Comparison of ENCODE assay signal across 13 cellular contexts in the genomic region with DNA sequence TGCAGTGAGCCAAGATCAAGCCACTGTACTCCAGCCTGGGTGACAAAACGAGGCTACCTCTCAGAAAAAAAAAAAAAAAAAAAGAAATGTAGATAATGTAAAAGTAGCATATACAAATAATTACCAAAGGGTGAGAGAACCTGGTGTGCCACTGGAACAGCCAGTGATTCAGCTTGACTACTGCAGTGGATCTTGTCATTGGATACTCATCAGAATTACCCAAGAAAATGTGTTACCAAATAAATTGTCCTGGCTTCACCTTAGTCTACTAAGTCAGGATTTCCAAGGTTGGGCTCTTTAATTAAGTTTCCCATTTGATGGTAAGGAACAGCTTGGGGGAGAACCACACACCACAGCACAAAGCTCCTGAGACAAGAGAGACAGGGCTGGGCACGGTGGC. TPM values are rescaled to one million over a fixed set of nuclear protein-coding genes. Genes with fewer than 3 reads are reported as not detected.
DNase-seq lines count a peak whose midpoint lies in the region; ATAC-seq and TF ChIP-seq lines count a peak whose summit lies in the region.
"Had no signal": no experiment of that assay in that cellular context is flagged by ENCODE, and none has a peak within 500 bp of the region (broad histone marks: within the 10 kb centered on the region; RNA-seq: fewer than 3 reads in every experiment).

No MANE protein-coding gene starts in this region.

- H3K27ac ChIP-seq in SK-N-SH (ENCODE audit: low read depth in 2 of 2, low read length in 1 of 2) (no peak overlapping the region), GM23338 (ENCODE audit: low read depth) (no peak overlapping the region)

- DNase-seq in SK-N-SH (no peak), GM23338 (ENCODE audit: low spot score) (no peak), nephron progenitor cell (no peak), hepatic stellate cell (ENCODE audit: low spot score) (no peak)
- no peak for DNase-seq in activated naive CD8-positive, alpha-beta T cell treated with anti-CD3 and anti-CD28 coated beads, Interleukin-2, amount 50 U/mL, for 24 hours
- no peak for DNase-seq in stimulated activated CD4-positive, alpha-beta T cell treated with anti-CD3 and anti-CD28 coated beads, Interleukin-1b, Interleukin-23, amount 100 ng/mL, for 48 hours
- DNase-seq: activated CD4-positive, alpha-beta T cell treated with anti-CD3 and anti-CD28 coated beads, Interleukin-2, amount 50 U/mL, for 48 hours; Karpas-422; NCI-H1694; NCI-H510A had no signal

- H3K27ac Mint-ChIP-seq in GM23338 = no peak overlapping the region
- no peak overlapping the region for H3K27ac Mint-ChIP-seq in activated naive CD8-positive, alpha-beta T cell treated with anti-CD3 and anti-CD28 coated beads, Interleukin-2, amount 50 U/mL, for 24 hours
- no peak overlapping the region for H3K27ac Mint-ChIP-seq in nephron progenitor cell

- TF ChIP-seq CTCF in SK-N-SH (IDR thresholded peaks at IDR 0.05) (no peak), GM23338 (conservative IDR thresholded peaks at IDR 0.05; ENCODE audit: low read depth in 2 of 2) (no peak), nephron progenitor cell (IDR thresholded peaks at IDR 0.05) (no peak)

- no peaks in the 10 kb centered on the region for H3K9me2 ChIP-seq in SK-N-SH
- no peaks in the 10 kb centered on the region for H3K9me2 ChIP-seq in GM23338 (ENCODE audit: insufficient read depth)

- H3K4me2 ChIP-seq in SK-N-SH (peak overlapping the region; percentile 88), GM23338 (no peak overlapping the region)

- POLR2A ChIA-PET in SK-N-SH (lab: Yijun Ruan, JAX) = interaction anchor here (0.6 kb wide), 1 partner anchor 181 kb away, joined by 3 read pairs; no protein-coding TSS in a partner anchor

- H3K4me1 ChIP-seq in SK-N-SH (ENCODE audit: control insufficient read depth in 1 of 2, insufficient read depth in 2 of 2, low read depth in 1 of 2, low read length in 1 of 2) (peaks cover 0 to 6% of the 10 kb centered on the region in 2 experiments; a peak in 1 of 4 replicates), GM23338 (ENCODE audit: insufficient read depth) (no peaks in the 10 kb centered on the region)

- H3K27me3 ChIP-seq in SK-N-SH (ENCODE audit: insufficient read depth) (no peaks in the 10 kb centered on the region), GM23338 (ENCODE audit: insufficient read depth) (no peaks in the 10 kb centered on the region)

- H3K36me3 Mint-ChIP-seq in GM23338 (ENCODE audit: low read depth) (no peaks in the 10 kb centered on the region; the same call in 2 of the 3 replicates), nephron progenitor cell (ENCODE audit: low read depth) (peaks cover 11% of the 10 kb centered on the region)
- no peaks in the 10 kb centered on the region for H3K36me3 Mint-ChIP-seq in activated naive CD8-positive, alpha-beta T cell treated with anti-CD3 and anti-CD28 coated beads, Interleukin-2, amount 50 U/mL, for 24 hours (ENCODE audit: low read depth)

- TF ChIP-seq EP300 in SK-N-SH (IDR thresholded peaks at IDR 0.05; ENCODE audit: borderline replicate concordance in 1 of 2, low read depth in 1 of 2, low read length in 1 of 2) = no peak

- H3F3A ChIP-seq in SK-N-SH (replicated peaks; ENCODE audit: insufficient read depth) (peaks cover 3% of the 10 kb centered on the region), GM23338 (replicated peaks; ENCODE audit: low read depth) (peaks cover 4% of the 10 kb centered on the region)

- no peak for TF ChIP-seq RAD21 in SK-N-SH (IDR thresholded peaks at IDR 0.05; ENCODE audit: low read length)

- peak overlapping the region; percentile 98; the same call in 2 of the 3 replicates for H3K4me3 Mint-ChIP-seq in GM23338
- H3K4me3 Mint-ChIP-seq in activated naive CD8-positive, alpha-beta T cell treated with anti-CD3 and anti-CD28 coated beads, Interleukin-2, amount 50 U/mL, for 24 hours = peak overlapping the region; percentile 86
- peak overlapping the region; percentile 96 for H3K4me3 Mint-ChIP-seq in nephron progenitor cell

- H3K4me3 ChIP-seq in SK-N-SH (ENCODE audit: low read depth in 2 of 2, low read length in 1 of 2) (no peak overlapping the region), GM23338 (no peak overlapping the region)
- H3K4me3 ChIP-seq: HAP-1 had no signal

- H3K4me1 Mint-ChIP-seq in GM23338 (peaks cover 8% of the 10 kb centered on the region), nephron progenitor cell (peaks cover 16% of the 10 kb centered on the region)
- H3K4me1 Mint-ChIP-seq in activated naive CD8-positive, alpha-beta T cell treated with anti-CD3 and anti-CD28 coated beads, Interleukin-2, amount 50 U/mL, for 24 hours = peaks cover 11% of the 10 kb centered on the region

- H2AFZ ChIP-seq in SK-N-SH (ENCODE audit: low read depth) (no peak overlapping the region), GM23338 (no peak overlapping the region)

- CTCF ChIA-PET in SK-N-SH (lab: Yijun Ruan, JAX) = interaction anchor here (1.1 to 2.2 kb wide), 2 partner anchors 12 to 22 kb away, joined by 4 to 6 read pairs; no protein-coding TSS in a partner anchor

- H3K79me2 ChIP-seq in SK-N-SH (ENCODE audit: insufficient read depth) (peaks cover 12% of the 10 kb centered on the region; the same call in 1 of the 2 replicates), GM23338 (replicated peaks; ENCODE audit: insufficient read depth) (no peaks in the 10 kb centered on the region)

- WGBS in SK-N-SH (ENCODE audit: low lambda C conversion rate) = 88% methylated on average over 2 of the region's 2 CpGs

- H3K27me3 Mint-ChIP-seq in GM23338 (ENCODE audit: insufficient read depth, low read depth, poor library complexity) (peaks cover 12% of the 10 kb centered on the region), nephron progenitor cell (ENCODE audit: low read depth, poor library complexity) (no peaks in the 10 kb centered on the region)
- no peaks in the 10 kb centered on the region for H3K27me3 Mint-ChIP-seq in activated naive CD8-positive, alpha-beta T cell treated with anti-CD3 and anti-CD28 coated beads, Interleukin-2, amount 50 U/mL, for 24 hours

- H3K9me3 ChIP-seq in SK-N-SH = no peaks in the 10 kb centered on the region
- H3K9me3 ChIP-seq: HAP-1 had no signal

- H4K20me1 ChIP-seq in SK-N-SH (ENCODE audit: insufficient read depth) = no peaks in the 10 kb centered on the region
- H4K20me1 ChIP-seq in GM23338 (replicated peaks; ENCODE audit: insufficient read depth) = no peaks in the 10 kb centered on the region

- H3K9me3 Mint-ChIP-seq in GM23338 (no peaks in the 10 kb centered on the region; the same call in 2 of the 3 replicates), nephron progenitor cell (no peaks in the 10 kb centered on the region)
- no peaks in the 10 kb centered on the region for H3K9me3 Mint-ChIP-seq in activated naive CD8-positive, alpha-beta T cell treated with anti-CD3 and anti-CD28 coated beads, Interleukin-2, amount 50 U/mL, for 24 hours

- no peak for ATAC-seq in SK-N-SH treated with all-trans-retinoic acid at 6 μM for 48 hours
- ATAC-seq in GM23338 = no peak
- ATAC-seq in activated naive CD8-positive, alpha-beta T cell treated with anti-CD3 and anti-CD28 coated beads, Interleukin-2, amount 50 U/mL, for 24 hours = no peak
- no peak for ATAC-seq in GM18867 (IDR thresholded peaks at IDR 0.05; ENCODE audit: unreplicated experiment)

- no peak overlapping the region for H3K9ac ChIP-seq in SK-N-SH

- H3K36me3 ChIP-seq in SK-N-SH (replicated peaks in 1 of 2; ENCODE audit: control insufficient read depth in 1 of 2, insufficient read depth in 2 of 2, low read length in 1 of 2) = peaks cover 3 to 18% of the 10 kb centered on the region in 2 experiments
- H3K36me3 ChIP-seq in GM23338 (ENCODE audit: insufficient read depth) = no peaks in the 10 kb centered on the region
- H3K36me3 ChIP-seq: HAP-1 had no signal

TF ChIP-seq in SK-N-SH treated with all-trans-retinoic acid at 6 μM for 48 hours, 23 proteins besides CTCF, POLR2A, EP300 and RAD21 (continues in another document):
- no peak for TF ChIP-seq ESRRG (CRISPR knock-in tag; IDR thresholded peaks at IDR 0.05)
- no peak for TF ChIP-seq BACH2 (CRISPR knock-in tag; IDR thresholded peaks at IDR 0.05; ENCODE audit: borderline replicate concordance)
- TF ChIP-seq ZNF565 (CRISPR knock-in tag; conservative IDR thresholded peaks at IDR 0.05; ENCODE audit: low read depth) = no peak

TF ChIP-seq in GM23338, 12 proteins besides CTCF, POLR2A, EP300 and RAD21:
- TF ChIP-seq ZNF114 (CRISPR knock-in tag; IDR thresholded peaks at IDR 0.05) = no peak
- no peak for TF ChIP-seq ZNF331 (CRISPR knock-in tag; IDR thresholded peaks at IDR 0.05; ENCODE audit: low read depth)
- no peak for TF ChIP-seq EZH2 (IDR thresholded peaks at IDR 0.05; ENCODE audit: low read depth, unreplicated experiment)
- no peak for TF ChIP-seq POLR2AphosphoS5 (IDR thresholded peaks at IDR 0.05; ENCODE audit: low read depth)

RNA-seq across cellular contexts. Expression of gene NICN1, which starts 1.5 kb away (rescaled TPM):
- polyA plus RNA-seq in SK-N-SH (2012; rRNA removed) = 38.7 and 56.8 TPM in 2 replicates
- polyA plus RNA-seq in SK-N-SH (2012; cell fraction: cytosol; rRNA removed) = 7.4 and 9.3 TPM in 2 replicates
- 501 and 625 TPM in 2 replicates for polyA plus RNA-seq in SK-N-SH (2012; cell fraction: nucleus; rRNA removed)
- 5.9 and 7.3 TPM in 2 replicates for total RNA-seq in GM23338 (2014; rRNA removed; shearing (Covaris generic))
- polyA plus RNA-seq in GM23338 (2016; fragmentation: Nextera tagmentation; extraction: Ambion mirVana) = 2.8 and 4.2 TPM in 2 replicates

RNA-seq across cellular contexts. Expression of gene AMT, which starts 5.3 kb away (rescaled TPM):
- 17.6 and 21.3 TPM in 2 replicates for polyA plus RNA-seq in SK-N-SH (2012; rRNA removed)
- polyA plus RNA-seq in SK-N-SH (2012; cell fraction: cytosol; rRNA removed) = 1.0 and 2.1 TPM in 2 replicates
- 185 and 225 TPM in 2 replicates for polyA plus RNA-seq in SK-N-SH (2012; cell fraction: nucleus; rRNA removed)
- 32.8 and 39.9 TPM in 2 replicates for total RNA-seq in GM23338 (2014; rRNA removed; shearing (Covaris generic))
- polyA plus RNA-seq in GM23338 (2016; fragmentation: Nextera tagmentation; extraction: Ambion mirVana) = 34.1 and 35.6 TPM in 2 replicates

RNA-seq across cellular contexts. Expression of gene TCTA, which starts 15.4 kb away (rescaled TPM):
- 42.1 and 57.5 TPM in 2 replicates for polyA plus RNA-seq in SK-N-SH (2012; rRNA removed)
- 37.9 and 47.3 TPM in 2 replicates for polyA plus RNA-seq in SK-N-SH (2012; cell fraction: cytosol; rRNA removed)
- 26.5 and 29.9 TPM in 2 replicates for polyA plus RNA-seq in SK-N-SH (2012; cell fraction: nucleus; rRNA removed)
- 5.0 and 9.7 TPM in 2 replicates for total RNA-seq in GM23338 (2014; rRNA removed; shearing (Covaris generic))
- polyA plus RNA-seq in GM23338 (2016; fragmentation: Nextera tagmentation; extraction: Ambion mirVana) = 3.9 and 4.0 TPM in 2 replicates

RNA-seq across cellular contexts. Expression of gene RHOA, which starts 15.8 kb away (rescaled TPM):
- polyA plus RNA-seq in SK-N-SH (2012; rRNA removed) (221 and 312 TPM in 2 replicates), GM23338 (2016; fragmentation: Nextera tagmentation; extraction: Ambion mirVana) (234 and 248 TPM in 2 replicates)
- 300 and 334 TPM in 2 replicates for polyA plus RNA-seq in SK-N-SH (2012; cell fraction: cytosol; rRNA removed)
- polyA plus RNA-seq in SK-N-SH (2012; cell fraction: nucleus; rRNA removed) = 174 and 183 TPM in 2 replicates
- total RNA-seq in GM23338 (2014; rRNA removed; shearing (Covaris generic)) = 373 and 421 TPM in 2 replicates

RNA-seq across cellular contexts. Expression of gene DAG1, which starts 42.5 kb away (rescaled TPM):
- polyA plus RNA-seq in SK-N-SH (2012; rRNA removed) (50.2 and 54.4 TPM in 2 replicates), GM23338 (2016; fragmentation: Nextera tagmentation; extraction: Ambion mirVana) (29.6 and 29.9 TPM in 2 replicates)
- 32.6 and 48.4 TPM in 2 replicates for polyA plus RNA-seq in SK-N-SH (2012; cell fraction: cytosol; rRNA removed)
- polyA plus RNA-seq in SK-N-SH (2012; cell fraction: nucleus; rRNA removed) = 33.9 and 54.3 TPM in 2 replicates
- 152 and 167 TPM in 2 replicates for total RNA-seq in GM23338 (2014; rRNA removed; shearing (Covaris generic))
